Comparison of ENCODE assay signal across 17 cellular contexts in the genomic region with DNA sequence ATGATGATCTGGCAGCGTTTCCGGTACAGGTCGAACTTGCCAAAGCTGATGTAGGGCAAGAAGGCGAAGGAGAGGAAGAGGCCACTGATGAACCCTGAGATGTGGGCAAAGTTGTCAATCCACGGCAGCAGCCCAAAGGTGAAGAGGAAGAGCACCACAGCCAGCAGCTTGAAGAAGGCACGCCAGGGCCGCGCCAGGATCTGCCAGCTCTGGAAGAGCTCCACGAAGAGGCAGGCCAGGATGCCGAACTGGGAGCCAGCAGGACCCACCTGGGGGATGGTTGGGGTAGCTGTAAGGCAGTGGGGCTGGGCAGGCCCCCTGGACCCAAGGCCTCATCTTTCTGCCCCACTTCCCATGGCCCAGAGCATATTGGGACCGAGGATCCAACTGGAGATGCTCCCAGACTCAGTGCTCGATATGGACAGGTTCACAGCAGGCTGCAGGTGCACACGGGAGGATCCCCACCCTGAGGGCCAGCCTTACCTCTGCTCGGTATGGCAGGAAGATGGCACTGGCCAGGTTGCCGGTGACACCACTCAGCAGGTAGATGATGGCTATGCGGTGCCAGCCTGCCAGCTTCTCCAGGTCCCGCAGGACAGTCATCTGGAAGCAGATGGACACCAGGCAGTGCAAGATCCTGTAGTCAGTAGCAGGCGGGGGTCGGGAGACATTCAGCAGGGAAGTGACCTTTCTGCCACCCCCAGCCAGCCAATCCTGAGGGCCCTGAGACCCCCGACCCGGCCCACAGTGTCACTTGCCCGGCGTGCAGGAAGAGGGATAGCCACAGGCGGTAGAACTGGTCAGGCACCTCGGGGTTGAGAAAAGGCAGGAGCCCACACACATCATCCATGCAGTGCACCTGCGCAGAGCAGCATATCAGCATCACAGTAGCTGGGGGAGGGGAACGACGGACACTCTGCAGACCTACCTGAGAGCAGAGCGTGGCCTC.
"Had no signal": no experiment of that assay in that cellular context is flagged by ENCODE, and none has a peak within 500 bp of the region (broad histone marks: within the 10 kb centered on the region; RNA-seq: fewer than 3 reads in every experiment).

No MANE protein-coding gene starts in this region.

- ATAC-seq: activated CD4-positive, alpha-beta T cell treated with anti-CD3 and anti-CD28 coated beads for 36 hours; activated CD8-positive, alpha-beta T cell treated with anti-CD3 and anti-CD28 coated beads for 36 hours; activated naive CD4-positive, alpha-beta T cell treated with anti-CD3 and anti-CD28 coated beads, Interleukin-2, amount 50 U/mL, for 72 hours; activated T-cell treated with anti-CD3 and anti-CD28 coated beads, Interleukin-2, amount 50 U/mL, for 4 hours; gastrocnemius medialis; heart left ventricle; T-helper 17 cell had no signal

- H3K4me3 Mint-ChIP-seq: activated CD4-positive, alpha-beta T cell treated with anti-CD3 and anti-CD28 coated beads for 36 hours; activated CD8-positive, alpha-beta T cell treated with anti-CD3 and anti-CD28 coated beads for 36 hours; activated T-cell treated with anti-CD3 and anti-CD28 coated beads, Interleukin-2, amount 50 U/mL, for 4 hours; brain; naive B cell; T-helper 17 cell had no signal

- H3K9me3 ChIP-seq: gastrocnemius medialis, heart left ventricle, neutrophil, tibial artery, vagina had no signal

- H3K36me3 Mint-ChIP-seq: activated naive CD4-positive, alpha-beta T cell treated with anti-CD3 and anti-CD28 coated beads, Interleukin-2, amount 50 U/mL, for 72 hours had no signal

- H3K4me3 ChIP-seq: gastrocnemius medialis, heart left ventricle, tibial artery, vagina had no signal

- H3K9me3 Mint-ChIP-seq: activated CD8-positive, alpha-beta T cell treated with anti-CD3 and anti-CD28 coated beads for 36 hours; activated naive CD4-positive, alpha-beta T cell treated with anti-CD3 and anti-CD28 coated beads, Interleukin-2, amount 50 U/mL, for 72 hours; activated T-cell treated with anti-CD3 and anti-CD28 coated beads, Interleukin-2, amount 50 U/mL, for 4 hours; brain; naive B cell had no signal

- H3K27me3 ChIP-seq: gastrocnemius medialis, heart left ventricle, neutrophil, tibial artery, vagina had no signal

- H3K27ac ChIP-seq: heart left ventricle, neutrophil, tibial artery, vagina had no signal

- DNase-seq: activated CD4-positive, alpha-beta T cell treated with anti-CD3 and anti-CD28 coated beads for 36 hours; activated CD8-positive, alpha-beta T cell treated with anti-CD3 and anti-CD28 coated beads for 36 hours; activated gamma-delta T cell; activated T-cell treated with anti-CD3 and anti-CD28 coated beads, Interleukin-2, amount 50 U/mL, for 4 hours; cortex of kidney; effector memory CD4-positive, alpha-beta T cell; erythroblast; gastrocnemius medialis; heart left ventricle; naive B cell; stimulated activated naive CD4-positive, alpha-beta T cell; T-helper 17 cell had no signal

- H3K27ac Mint-ChIP-seq: activated CD4-positive, alpha-beta T cell treated with anti-CD3 and anti-CD28 coated beads for 36 hours; activated CD8-positive, alpha-beta T cell treated with anti-CD3 and anti-CD28 coated beads for 36 hours; T-helper 17 cell had no signal

- H3K27me3 Mint-ChIP-seq: activated CD4-positive, alpha-beta T cell treated with anti-CD3 and anti-CD28 coated beads for 36 hours; activated CD8-positive, alpha-beta T cell treated with anti-CD3 and anti-CD28 coated beads for 36 hours; T-helper 17 cell had no signal
